In the genomic region with DNA sequence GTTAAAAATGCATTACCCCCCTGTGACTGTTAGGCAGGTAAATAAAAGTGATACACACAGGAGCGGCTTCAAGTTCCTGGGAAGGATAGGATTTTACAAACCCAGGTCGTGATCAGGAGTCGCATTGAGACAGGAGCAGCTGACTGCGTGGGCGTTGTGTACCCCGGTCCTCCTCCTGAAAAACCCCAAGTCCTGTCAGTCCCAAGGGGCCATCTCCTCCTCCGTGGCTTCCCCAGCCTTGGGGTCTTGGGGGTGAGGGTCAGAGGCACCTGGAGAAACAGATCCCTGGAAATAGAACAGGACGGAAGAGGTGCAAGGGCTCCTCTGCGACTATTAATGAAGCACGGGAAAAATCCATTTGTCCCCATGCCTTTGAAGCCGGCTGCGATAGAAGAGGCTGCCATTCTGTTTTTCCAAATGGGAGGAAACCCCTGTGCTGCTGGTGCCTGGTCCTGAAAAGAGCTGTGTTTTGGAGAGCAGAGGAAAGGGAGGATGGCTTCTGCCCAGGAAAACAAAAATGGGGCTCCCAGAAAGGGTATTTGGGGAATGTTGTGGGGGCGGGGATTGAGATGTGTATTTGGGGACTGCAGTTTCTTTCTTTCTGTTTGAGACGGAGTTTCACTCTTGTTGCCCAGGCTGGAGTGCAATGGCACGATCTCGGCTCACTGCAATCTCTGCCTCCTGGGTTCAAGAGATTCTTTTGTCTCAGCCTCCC, we compare ENCODE assay signal across 25 cellular contexts.
DNase-seq lines count a peak whose midpoint lies in the region; ATAC-seq, FAIRE-seq and TF ChIP-seq lines count a peak whose summit lies in the region.
"Had no signal": no experiment of that assay in that cellular context is flagged by ENCODE, and none has a peak within 500 bp of the region (broad histone marks: within the 10 kb centered on the region; RNA-seq: fewer than 3 reads in every experiment).

No MANE protein-coding gene starts in this region.

- CTCF ChIA-PET in H1 (lab: Charles Lee; ENCODE audit: partially characterized antibody) = interaction anchor here (1.4 kb wide), 1 partner anchor 62 kb away, joined by 3 read pairs; no protein-coding TSS in a partner anchor

- ATAC-seq in GM18511 (IDR thresholded peaks at IDR 0.05; ENCODE audit: unreplicated experiment) (no peak), HG03521 (IDR thresholded peaks at IDR 0.05; ENCODE audit: unreplicated experiment) (no peak)
- ATAC-seq: Panc1 had no signal

- peak overlapping the region; percentile 63 for H3K18ac ChIP-seq in H9 (ENCODE audit: insufficient read length, low read depth, low read length)
- peak overlapping the region; percentile 97 for H3K18ac ChIP-seq in H1 (ENCODE audit: extremely low read depth, low read length)
- H3K18ac ChIP-seq in neuronal stem cell (ENCODE audit: low read length) = no peak overlapping the region

- H4K91ac ChIP-seq in H9 (ENCODE audit: insufficient read length, low read depth, low read length) (peak overlapping the region; percentile 53), H1 (replicated peaks; ENCODE audit: insufficient read length, low read length) (no peak overlapping the region), neuronal stem cell (ENCODE audit: low read depth, low read length, poor library complexity) (no peak overlapping the region)

- H3K27ac Mint-ChIP-seq in H9 = peak overlapping the region; percentile 49 to 91 (median 85); a peak in 5 of 7 replicates
- H3K27ac Mint-ChIP-seq: CD4-positive, alpha-beta memory T cell had no signal

- no peak overlapping the region for H2BK5ac ChIP-seq in H9 (ENCODE audit: insufficient read length, low read length)
- peak overlapping the region; percentile 96 for H2BK5ac ChIP-seq in H1 (ENCODE audit: low read depth, low read length)
- no peak overlapping the region for H2BK5ac ChIP-seq in neuronal stem cell (ENCODE audit: low read length)

- H3K23ac ChIP-seq in H9 (ENCODE audit: insufficient read length, low read depth, low read length) = no peak overlapping the region
- no peak overlapping the region for H3K23ac ChIP-seq in H1 (ENCODE audit: insufficient read length)
- no peak overlapping the region for H3K23ac ChIP-seq in neuronal stem cell (ENCODE audit: low read depth, low read length, poor library complexity)

- no peak for TF ChIP-seq EP300 in H1 (IDR thresholded peaks at IDR 0.05; ENCODE audit: borderline replicate concordance in 1 of 2, low read depth in 2 of 2, low read length in 2 of 2)

- no peak overlapping the region for H2BK120ac ChIP-seq in H9 (ENCODE audit: low read depth, low read length, poor library complexity, severe bottlenecking)
- no peak overlapping the region for H2BK120ac ChIP-seq in H1 (replicated peaks; ENCODE audit: low read depth, low read length)
- no peak overlapping the region for H2BK120ac ChIP-seq in neuronal stem cell (ENCODE audit: low read depth, low read length)

- no CpG with 5 or more reads among the region's 16 CpGs for WGBS in H9 (ENCODE audit: extremely low coverage, insufficient read length, low lambda C conversion rate)
- 74% methylated on average over 12 of the region's 16 CpGs; no CpG with 5 or more reads in 1 of the 2 experiments for WGBS in H1 (ENCODE audit: extremely low coverage in 1 of 2, insufficient coverage in 1 of 2, insufficient read length in 1 of 2, insufficient replicate concordance in 2 of 2, low coverage in 1 of 2, low lambda C conversion rate in 2 of 2, missing lambda C conversion rate in 1 of 2), 2 experiments
- no CpG with 5 or more reads among the region's 16 CpGs for WGBS in neuronal stem cell (ENCODE audit: extremely low coverage in 2 of 2, insufficient read length in 2 of 2, insufficient replicate concordance in 1 of 2), 2 donors

- H3K9me3 Mint-ChIP-seq in H9 = peaks cover 4 to 9% of the 10 kb centered on the region in 2 experiments; a peak in 4 of 5 replicates

- FAIRE-seq in H1 (lab: Jason Lieb, UNC) = no peak
- FAIRE-seq: A204.1, G401.6 had no signal

- TF ChIP-seq RAD21 in H1 (IDR thresholded peaks at IDR 0.05 in 1 of 2, conservative IDR thresholded peaks at IDR 0.05 in 1 of 2; ENCODE audit: low read depth in 2 of 2, low read length in 2 of 2) = no peak

- no peak for TF ChIP-seq POLR2A in H1 (IDR thresholded peaks at IDR 0.05; ENCODE audit: control extremely low read depth in 1 of 2, low read depth in 2 of 2, low read length in 2 of 2)

- H2AK5ac ChIP-seq in H9 (ENCODE audit: insufficient read length, low read length) (no peak overlapping the region), H1 (ENCODE audit: low read depth, low read length) (peak overlapping the region; percentile 47; the same call in 1 of the 2 replicates), neuronal stem cell (ENCODE audit: low read depth, low read length) (no peak overlapping the region)

- no peak overlapping the region for H4K5ac ChIP-seq in H9 (ENCODE audit: insufficient read length, low read depth, low read length)
- no peak overlapping the region for H4K5ac ChIP-seq in H1 (ENCODE audit: insufficient read length, low read depth, low read length)

- H2BK15ac ChIP-seq in H9 (ENCODE audit: low read depth, low read length) = no peak overlapping the region
- H2BK15ac ChIP-seq in H1 (ENCODE audit: low read length) = peak overlapping the region; percentile 74; the same call in 1 of the 2 replicates
- no peak overlapping the region for H2BK15ac ChIP-seq in neuronal stem cell (ENCODE audit: low read length)

- H3K56ac ChIP-seq in H9 (ENCODE audit: insufficient read length, low read depth, low read length) (no peak overlapping the region), H1 (replicated peaks; ENCODE audit: insufficient read length, low read depth, low read length) (no peak overlapping the region)

- H3K27ac ChIP-seq in H9 (ENCODE audit: insufficient read length, low read depth, low read length) (no peak overlapping the region), H1 (ENCODE audit: low read depth, low read length) (no peak overlapping the region), neuronal stem cell (replicated peaks; ENCODE audit: low read length) (no peak overlapping the region)
- H3K27ac ChIP-seq: BLaER1, RWPE1 had no signal

- H3K9ac ChIP-seq in H9 (ENCODE audit: extremely low read depth, insufficient read length, low read length) = no peak overlapping the region
- H3K9ac ChIP-seq in H1 (replicated peaks in 1 of 4; ENCODE audit: extremely low read depth in 1 of 4, low read depth in 3 of 4, low read length in 3 of 4) = no peak overlapping the region
- no peak overlapping the region for H3K9ac ChIP-seq in neuronal stem cell (ENCODE audit: low read depth, low read length, poor library complexity)
- H3K9ac ChIP-seq: BLaER1 had no signal

- H3K4me3 ChIP-seq in H1 (ENCODE audit: extremely low read depth in 1 of 4, insufficient read depth in 2 of 4, low read depth in 3 of 4, low read length in 4 of 4) = no peak overlapping the region
- H3K4me3 ChIP-seq in neuronal stem cell (ENCODE audit: low read length in 2 of 2) = peak overlapping the region in 1 of 2 donors; percentile 30
- H3K4me3 ChIP-seq: BLaER1 had no signal

- TF ChIP-seq CTCF in H9 (conservative IDR thresholded peaks at IDR 0.05) = no peak
- no peak for TF ChIP-seq CTCF in H1 (IDR thresholded peaks at IDR 0.05; ENCODE audit: control extremely low read depth in 1 of 3, insufficient read depth in 1 of 3, low read depth in 1 of 3, low read length in 3 of 3)

- peaks cover 3% of the 10 kb centered on the region; the same call in 1 of the 2 replicates for H3K4me1 ChIP-seq in H9 (ENCODE audit: insufficient read depth, low read length)
- peaks cover 0 to 13% (median 5%) of the 10 kb centered on the region in 4 experiments; a peak in 5 of 7 replicates for H3K4me1 ChIP-seq in H1 (replicated peaks in 1 of 4; ENCODE audit: control insufficient read depth in 3 of 4, insufficient read depth in 4 of 4, low read length in 3 of 4)
- H3K4me1 ChIP-seq in neuronal stem cell (ENCODE audit: control insufficient read depth in 2 of 2, insufficient read depth in 1 of 2, low read depth in 1 of 2, low read length in 2 of 2) = peaks cover 0 to 9% of the 10 kb centered on the region in 2 donors

- H3T11ph ChIP-seq in H9 (ENCODE audit: low read length) = no peak overlapping the region

- DNase-seq in H9 (no peak), H1 (ENCODE audit: low read depth in 1 of 2, low spot score in 2 of 2) (no peak), iPS-NIHi7 (ENCODE audit: extremely low spot score) (peak; percentile 48), neuronal stem cell (ENCODE audit: low spot score) (no peak), C1 segment of cervical spinal cord (lab: John Stamatoyannopoulos, UW) (no peak), retina (no peak)
- DNase-seq: CD4-positive, alpha-beta memory T cell; COR-L47; DMS53; NCI-H1092; NCI-H1417 treated with DMSO at 0.1 percent for 48 hours; NCI-H1694 treated with DMSO at 0.1 percent for 48 hours; NCI-H2081; NCI-H2171; NCI-H226; NCI-H510A; NCI-H69; SHP77 had no signal

- H4K8ac ChIP-seq in H9 (replicated peaks; ENCODE audit: insufficient read length, low read depth, low read length) (no peak overlapping the region), H1 (ENCODE audit: extremely low read depth, insufficient read depth, low read length) (no peak overlapping the region), neuronal stem cell (ENCODE audit: low read depth, low read length) (no peak overlapping the region)

- H4K20me1 ChIP-seq in H9 (ENCODE audit: control insufficient read depth, insufficient read depth, insufficient read length) = no peaks in the 10 kb centered on the region
- H4K20me1 ChIP-seq in H1 (replicated peaks in 1 of 2; ENCODE audit: control insufficient read depth in 1 of 2, insufficient read depth in 2 of 2, low read length in 2 of 2) = no peaks in the 10 kb centered on the region
- H4K20me1 ChIP-seq: BLaER1 had no signal

- H2BK12ac ChIP-seq in H9 (ENCODE audit: insufficient read length, low read depth, low read length) (no peak overlapping the region), H1 (ENCODE audit: low read depth, low read length) (peak overlapping the region; percentile 98), neuronal stem cell (ENCODE audit: low read length) (no peak overlapping the region)

- H3K36me3 ChIP-seq in H1 (ENCODE audit: control insufficient read depth in 2 of 4, insufficient read depth in 4 of 4, low read length in 3 of 4) (no peaks in the 10 kb centered on the region), neuronal stem cell (replicated peaks in 1 of 2; ENCODE audit: control insufficient read depth in 2 of 2, insufficient read depth in 2 of 2, low read length in 2 of 2) (no peaks in the 10 kb centered on the region)
- H3K36me3 ChIP-seq: BLaER1 had no signal

- H3K79me2 ChIP-seq in H9 (ENCODE audit: insufficient read depth, low read length) = no peaks in the 10 kb centered on the region
- H3K79me2 ChIP-seq in H1 (ENCODE audit: control insufficient read depth in 1 of 2, insufficient read depth in 2 of 2, low read length in 2 of 2) = no peaks in the 10 kb centered on the region

- peaks cover 2% of the 10 kb centered on the region; the same call in 1 of the 2 replicates for H3K27me3 Mint-ChIP-seq in H9 (ENCODE audit: low read depth)

- H2BK20ac ChIP-seq in H9 (ENCODE audit: low read depth, low read length, poor library complexity, severe bottlenecking) (no peak overlapping the region), H1 (ENCODE audit: low read length) (peak overlapping the region; percentile 97)

- H3K23me2 ChIP-seq in H9 (ENCODE audit: insufficient read length, low read depth, low read length, poor library complexity, severe bottlenecking) = no peaks in the 10 kb centered on the region
- no peaks in the 10 kb centered on the region for H3K23me2 ChIP-seq in H1 (ENCODE audit: low read depth, low read length)

- no peak overlapping the region for H2AFZ ChIP-seq in H9 (ENCODE audit: low read length)
- peak overlapping the region; percentile 81 for H2AFZ ChIP-seq in H1 (ENCODE audit: low read length)
- H2AFZ ChIP-seq in neuronal stem cell (ENCODE audit: low read length) = peak overlapping the region; percentile 7

- H3K4me2 ChIP-seq in H9 (ENCODE audit: insufficient read depth, insufficient read length, low read length) (no peak overlapping the region), H1 (ENCODE audit: insufficient read depth in 1 of 2, low read depth in 2 of 2, low read length in 2 of 2) (peak overlapping the region in 1 of 2 experiments; percentile 43; a peak in 1 of 4 replicates), neuronal stem cell (ENCODE audit: insufficient read depth, low read length, poor library complexity, severe bottlenecking) (no peak overlapping the region)
- H3K4me2 ChIP-seq: BLaER1 had no signal

- peaks cover 5% of the 10 kb centered on the region for H3K9me3 ChIP-seq in H9 (ENCODE audit: control insufficient read depth, low read depth, low read length)
- H3K9me3 ChIP-seq in H1 (ENCODE audit: insufficient read depth in 2 of 2, low read depth in 1 of 2, low read length in 1 of 2) = peaks cover 0 to 4% of the 10 kb centered on the region in 2 experiments; a peak in 2 of 4 replicates
- peaks cover 0 to 7% of the 10 kb centered on the region in 2 donors for H3K9me3 ChIP-seq in neuronal stem cell (replicated peaks in 1 of 2; ENCODE audit: control insufficient read depth in 2 of 2, insufficient read depth in 1 of 2, low read depth in 1 of 2, low read length in 2 of 2)

- POLR2A ChIA-PET in H1 (lab: Charles Lee; ENCODE audit: partially characterized antibody) = interaction anchor here (0.9 to 1.9 kb wide), 7 partner anchors 8 to 30 kb away, joined by 3 to 8 read pairs (median 3); no protein-coding TSS in a partner anchor

- H3K36me3 Mint-ChIP-seq in H9 (ENCODE audit: insufficient read depth in 1 of 3, low read depth in 3 of 3) = peaks cover 0 to 12% (median 8%) of the 10 kb centered on the region in 3 experiments; a peak in 6 of 7 replicates
- H3K36me3 Mint-ChIP-seq: CD4-positive, alpha-beta memory T cell had no signal

- peaks cover 30% of the 10 kb centered on the region in 2 experiments for H3K4me1 Mint-ChIP-seq in H9
- H3K4me1 Mint-ChIP-seq: CD4-positive, alpha-beta memory T cell had no signal

- H3K14ac ChIP-seq in H9 (ENCODE audit: insufficient read depth, low read length) (no peak overlapping the region), H1 (ENCODE audit: insufficient read length) (no peak overlapping the region), neuronal stem cell (ENCODE audit: low read length) (no peak overlapping the region)

- H3K4me3 Mint-ChIP-seq in H9 = no peak overlapping the region
- H3K4me3 Mint-ChIP-seq: CD4-positive, alpha-beta memory T cell had no signal

- no peaks in the 10 kb centered on the region for H3K27me3 ChIP-seq in H9 (ENCODE audit: insufficient read depth, low read length)
- no peaks in the 10 kb centered on the region; a peak in 1 of 7 replicates for H3K27me3 ChIP-seq in H1 (replicated peaks in 1 of 4; ENCODE audit: control insufficient read depth in 3 of 4, extremely low read depth in 1 of 4, insufficient read depth in 3 of 4, low read length in 3 of 4)
- H3K27me3 ChIP-seq in neuronal stem cell (ENCODE audit: control insufficient read depth in 3 of 3, insufficient read depth in 3 of 3, low read depth in 1 of 3, low read length in 3 of 3) = no peaks in the 10 kb centered on the region
- H3K27me3 ChIP-seq: BLaER1 had no signal

- no peaks in the 10 kb centered on the region for H3K79me1 ChIP-seq in H9 (ENCODE audit: insufficient read depth, low read depth, low read length, poor library complexity, severe bottlenecking)
- no peaks in the 10 kb centered on the region; the same call in 1 of the 2 replicates for H3K79me1 ChIP-seq in H1 (ENCODE audit: low read depth, low read length)
- no peaks in the 10 kb centered on the region for H3K79me1 ChIP-seq in neuronal stem cell (ENCODE audit: low read depth, low read length)

- H3K4ac ChIP-seq in H9 (ENCODE audit: low read depth, low read length) = no peak overlapping the region
- H3K4ac ChIP-seq in H1 (replicated peaks; ENCODE audit: insufficient read length, low read depth, low read length) = no peak overlapping the region
- H3K4ac ChIP-seq in neuronal stem cell (ENCODE audit: low read length) = no peak overlapping the region
